In genomic region chr5:132327278-132327959, GRCh38 we compare ENCODE assay signal across 22 cellular contexts. TPM values are rescaled to one million over a fixed set of nuclear protein-coding genes. Genes with fewer than 3 reads are reported as not detected.
A peak's percentile ranks its signal among the peaks of the same experiment; 100 is the strongest.
DNase-seq lines count a peak whose midpoint lies in the region; ATAC-seq and TF ChIP-seq lines count a peak whose summit lies in the region.
"Had no signal": no experiment of that assay in that cellular context is flagged by ENCODE, and none has a peak within 500 bp of the region (broad histone marks: within the 10 kb centered on the region; RNA-seq: fewer than 3 reads in every experiment).

No MANE protein-coding gene starts in this region.

- H3K36me3 ChIP-seq in SK-N-MC (ENCODE audit: insufficient read depth, low read length) = no peaks in the 10 kb centered on the region
- no peaks in the 10 kb centered on the region for H3K36me3 ChIP-seq in GM23338 (ENCODE audit: insufficient read depth)
- H3K36me3 ChIP-seq: thyroid gland had no signal

- no peaks in the 10 kb centered on the region for H3K9me3 ChIP-seq in SK-N-MC (ENCODE audit: low read depth, low read length)
- H3K9me3 ChIP-seq: body of pancreas, thyroid gland had no signal

- peaks cover 13% of the 10 kb centered on the region for H3K4me1 ChIP-seq in GM23338 (ENCODE audit: insufficient read depth)
- H3K4me1 ChIP-seq: body of pancreas, thyroid gland had no signal

- H4K20me1 ChIP-seq in GM23338 (replicated peaks; ENCODE audit: insufficient read depth) = no peaks in the 10 kb centered on the region

- no peak overlapping the region for H3K9ac ChIP-seq in SK-N-MC (ENCODE audit: insufficient read length)

- no peaks in the 10 kb centered on the region for H3K9me2 ChIP-seq in GM23338 (ENCODE audit: insufficient read depth)

- H3K79me2 ChIP-seq in GM23338 (replicated peaks; ENCODE audit: insufficient read depth) = no peaks in the 10 kb centered on the region

- TF ChIP-seq CTCF in C4-2B (conservative IDR thresholded peaks at IDR 0.05) (no peak; the same call in 1 of the 2 replicates), nephron (IDR thresholded peaks at IDR 0.05; ENCODE audit: unreplicated experiment in 3 of 3) (no peak), chondrocyte (IDR thresholded peaks at IDR 0.05) (no peak), GM23338 (conservative IDR thresholded peaks at IDR 0.05; ENCODE audit: low read depth in 2 of 2) (no peak)

- H3K27ac ChIP-seq in C4-2B (peak overlapping the region; percentile 50; the same call in 1 of the 2 replicates), SK-N-MC (peak overlapping the region; percentile 25; the same call in 1 of the 2 replicates), GM23338 (ENCODE audit: low read depth) (no peak overlapping the region)
- H3K27ac ChIP-seq: body of pancreas, coronary artery, thyroid gland had no signal

- H3K4me1 Mint-ChIP-seq in nephron (peaks cover 26% of the 10 kb centered on the region), chondrocyte (ENCODE audit: low read depth) (peaks cover 10% of the 10 kb centered on the region), GM23338 (peaks cover 13% of the 10 kb centered on the region)

- ATAC-seq in GM23338 = no peak
- ATAC-seq: body of pancreas, left colon had no signal

- H3K4me3 Mint-ChIP-seq in nephron (no peak overlapping the region), chondrocyte (ENCODE audit: unreplicated experiment) (no peak overlapping the region), GM23338 (no peak overlapping the region)

- no peaks in the 10 kb centered on the region for H3K27me3 ChIP-seq in GM23338 (ENCODE audit: insufficient read depth)
- H3K27me3 ChIP-seq: body of pancreas, thyroid gland had no signal

- H3K4me3 ChIP-seq in SK-N-MC (no peak overlapping the region), GM23338 (no peak overlapping the region)
- H3K4me3 ChIP-seq: body of pancreas, coronary artery, thyroid gland had no signal

- H3K4me2 ChIP-seq in GM23338 = no peak overlapping the region

- H3K9me3 Mint-ChIP-seq in nephron (no peaks in the 10 kb centered on the region), chondrocyte (ENCODE audit: low read depth) (no peaks in the 10 kb centered on the region), GM23338 (no peaks in the 10 kb centered on the region; the same call in 2 of the 3 replicates)

- DNase-seq in SK-N-MC (ENCODE audit: low read depth, low spot score) = no peak
- DNase-seq in fibroblast of gingiva (ENCODE audit: low read depth) = peak; percentile 79
- DNase-seq in COR-L47 (lab: John Stamatoyannopoulos, UW) = no peak
- DNase-seq in chondrocyte (ENCODE audit: low spot score) = no peak
- no peak for DNase-seq in GM23338 (ENCODE audit: low spot score)
- DNase-seq in T-helper 2 cell = no peak
- DNase-seq: activated CD4-positive, CD25-positive, alpha-beta regulatory T cell treated with anti-CD3 and anti-CD28 coated beads, Interleukin-2, amount 50 U/mL, for 72 hours; activated naive CD4-positive, alpha-beta T cell treated with anti-CD3 and anti-CD28 coated beads, Interleukin-2, amount 50 U/mL, for 16 hours; body of pancreas; Calu3; left colon; NCI-H146; NCI-H2171; NCI-H524 treated with DMSO at 0.1 percent for 48 hours; stimulated activated CD4-positive, alpha-beta T cell treated with anti-CD3 and anti-CD28 coated beads, Interleukin-1b, Interleukin-23, amount 100 ng/mL, for 48 hours; stimulated activated naive CD4-positive, alpha-beta T cell treated with Interleukin-2 at 50 U/mL for 16 hours; T-helper 9 cell; thyroid gland had no signal

- H3F3A ChIP-seq in GM23338 (replicated peaks; ENCODE audit: low read depth) = no peaks in the 10 kb centered on the region

- no peaks in the 10 kb centered on the region for H3K27me3 Mint-ChIP-seq in nephron (ENCODE audit: low read depth)
- no peaks in the 10 kb centered on the region for H3K27me3 Mint-ChIP-seq in chondrocyte (ENCODE audit: low read depth)
- H3K27me3 Mint-ChIP-seq in GM23338 (ENCODE audit: insufficient read depth, low read depth, poor library complexity) = peaks cover 6% of the 10 kb centered on the region
- H3K27me3 Mint-ChIP-seq: progenitor cell of endocrine pancreas had no signal

- H2AFZ ChIP-seq in GM23338 = no peak overlapping the region

- H3K36me3 Mint-ChIP-seq in nephron (ENCODE audit: low read depth) = peaks cover 2% of the 10 kb centered on the region
- peaks cover 9% of the 10 kb centered on the region for H3K36me3 Mint-ChIP-seq in chondrocyte (ENCODE audit: low read depth)
- no peaks in the 10 kb centered on the region for H3K36me3 Mint-ChIP-seq in GM23338 (ENCODE audit: low read depth)

- H3K27ac Mint-ChIP-seq in nephron (peak overlapping the region; percentile 11 to 75 (median 62)), chondrocyte (ENCODE audit: unreplicated experiment) (no peak overlapping the region), GM23338 (no peak overlapping the region)
- H3K27ac Mint-ChIP-seq: progenitor cell of endocrine pancreas had no signal

TF ChIP-seq in GM23338, 12 proteins besides CTCF, POLR2A, EP300 and RAD21 (continues in another document):
- no peak for TF ChIP-seq NANOG (IDR thresholded peaks at IDR 0.05; ENCODE audit: borderline replicate concordance)
- TF ChIP-seq JUNB (IDR thresholded peaks at IDR 0.05; ENCODE audit: unreplicated experiment) = no peak
- TF ChIP-seq ETS1 (IDR thresholded peaks at IDR 0.05) = no peak
- TF ChIP-seq REST (IDR thresholded peaks at IDR 0.05; ENCODE audit: unreplicated experiment) = no peak
- no peak for TF ChIP-seq POLR2AphosphoS5 (IDR thresholded peaks at IDR 0.05; ENCODE audit: low read depth)
- TF ChIP-seq EZH2 (IDR thresholded peaks at IDR 0.05; ENCODE audit: low read depth, unreplicated experiment) = no peak
- TF ChIP-seq ZNF331 (CRISPR knock-in tag; IDR thresholded peaks at IDR 0.05; ENCODE audit: low read depth) = no peak

RNA-seq across cellular contexts. Expression of gene SLC22A4, which starts 33.2 kb away (rescaled TPM):
- total RNA-seq in chondrocyte = 4.2 to 5.4 TPM (median 4.8 TPM) in 3 replicates
- 0.28 and 0.78 TPM in 2 replicates for total RNA-seq in GM23338 (2014; rRNA removed; shearing (Covaris generic))
- polyA plus RNA-seq in GM23338 (2016; fragmentation: Nextera tagmentation; extraction: Ambion mirVana) = 0.12 and 0.40 TPM in 2 replicates
- total RNA-seq: body of pancreas had no signal

RNA-seq across cellular contexts. Expression of gene SLC22A5, which starts 42.1 kb away (rescaled TPM):
- 6.1 to 7.1 TPM (median 6.6 TPM) in 3 replicates for total RNA-seq in chondrocyte
- 2.4 and 4.8 TPM in 2 replicates for total RNA-seq in GM23338 (2014; rRNA removed; shearing (Covaris generic))
- polyA plus RNA-seq in GM23338 (2016; fragmentation: Nextera tagmentation; extraction: Ambion mirVana) = 1.7 and 1.9 TPM in 2 replicates

Comparison
In these comparisons a context has a peak if more than half of its experiments do, and no peak if none do; other contexts are left out.
1. H3K27ac Mint-ChIP-seq: peak in nephron (3 of 3); none in chondrocyte (single experiment) and GM23338 (single experiment).